Comparison of ENCODE assay signal across 30 cellular contexts in genomic region chr9:130974697-130975096, GRCh38. TPM values are rescaled to one million over a fixed set of nuclear protein-coding genes. Genes with fewer than 3 reads are reported as not detected.
"Had no signal": no experiment of that assay in that cellular context is flagged by ENCODE, and none has a peak within 500 bp of the region (broad histone marks: within the 10 kb centered on the region; RNA-seq: fewer than 3 reads in every experiment).

No MANE protein-coding gene starts in this region.

- H3K4me3 Mint-ChIP-seq: dendritic cell treated with granulocyte-macrophage colony-stimulating factor and Interleukin-4, amounts not matched to agents 40 ng/mL and 50 ng/mL, for 4 days; effector memory CD8-positive, alpha-beta T cell; endodermal cell; mesothelial cell of epicardium had no signal

- H3K27me3 ChIP-seq: colonic mucosa had no signal

- FAIRE-seq: endometrium, islet of Langerhans, keratinocyte had no signal

- H3K9me3 Mint-ChIP-seq: dendritic cell treated with granulocyte-macrophage colony-stimulating factor and Interleukin-4, amounts not matched to agents 40 ng/mL and 50 ng/mL, for 4 days; effector memory CD8-positive, alpha-beta T cell; endodermal cell; mesothelial cell of epicardium had no signal

- H3K9me3 ChIP-seq: colonic mucosa, esophagus squamous epithelium, gastrocnemius medialis, heart right ventricle, left lung, lower lobe of right lung, mucosa of descending colon had no signal

- H3K36me3 ChIP-seq: colonic mucosa, esophagus squamous epithelium, gastrocnemius medialis, heart right ventricle, left lung, lower lobe of right lung had no signal

- DNase-seq: colonic mucosa; cortex of kidney; effector CD8-positive, alpha-beta T cell; effector memory CD8-positive, alpha-beta T cell; endodermal cell; erythroblast; esophagus squamous epithelium; foreskin fibroblast; foreskin melanocyte; gastrocnemius medialis; glutamatergic neuron; head of caudate nucleus; heart right ventricle; hippocampal formation; left cardiac atrium; left lung; left ventricle myocardium superior; lower lobe of right lung; mesenchymal stem cell had no signal

- H3K36me3 Mint-ChIP-seq: mesothelial cell of epicardium had no signal

- H3K4me1 Mint-ChIP-seq: endodermal cell, mesothelial cell of epicardium had no signal

- H3K27ac Mint-ChIP-seq: dendritic cell treated with granulocyte-macrophage colony-stimulating factor and Interleukin-4, amounts not matched to agents 40 ng/mL and 50 ng/mL, for 4 days; effector memory CD8-positive, alpha-beta T cell; endodermal cell; mesothelial cell of epicardium had no signal

- H3K4me1 ChIP-seq: colonic mucosa, esophagus squamous epithelium, gastrocnemius medialis, heart right ventricle, left lung, lower lobe of right lung had no signal

- ATAC-seq: effector memory CD8-positive, alpha-beta T cell; esophagus mucosa; gastrocnemius medialis; heart right ventricle; left cardiac atrium; left lung; left ventricle myocardium superior; lower lobe of right lung; mucosa of descending colon had no signal

- H3K27ac ChIP-seq: colonic mucosa, epithelial cell of prostate, esophagus squamous epithelium, gastrocnemius medialis, heart right ventricle, left lung, lower lobe of right lung had no signal

- H3K4me3 ChIP-seq: colonic mucosa, esophagus squamous epithelium, gastrocnemius medialis, heart right ventricle, left lung, lower lobe of right lung, mucosa of descending colon had no signal

RNA-seq across cellular contexts. Expression of gene LAMC3, which starts 34.3 kb away (rescaled TPM):
- polyA plus RNA-seq: keratinocyte had no signal

RNA-seq across cellular contexts. Expression of gene FIBCD1, which starts 35.6 kb away (rescaled TPM):
- total RNA-seq: esophagus squamous epithelium, gastrocnemius medialis, glomerular endothelial cell, lung microvascular endothelial cell, mesenteric fat pad had no signal
